Comparison of ENCODE assay signal across 3 cellular contexts in genomic region chr13:20876795-20877194, GRCh38.
TF ChIP-seq lines count a peak whose summit lies in the region.

No MANE protein-coding gene starts in this region.

TF ChIP-seq in A549, 52 proteins besides CTCF, POLR2A, EP300 and RAD21:
- peak; percentile 17 for TF ChIP-seq MAFK (IDR thresholded peaks at IDR 0.05; ENCODE audit: partially characterized antibody)

TF ChIP-seq in IMR-90, 13 proteins besides CTCF, POLR2A, EP300 and RAD21:
- TF ChIP-seq MAFK (IDR thresholded peaks at IDR 0.05; ENCODE audit: low read depth, low read length): peak; percentile 23; the same call in 1 of the 2 replicates

TF ChIP-seq in HepG2, 621 proteins besides CTCF, POLR2A, EP300 and RAD21:
- TF ChIP-seq MAFK (conservative IDR thresholded peaks at IDR 0.05 in 1 of 2, IDR thresholded peaks at IDR 0.05 in 1 of 2; ENCODE audit: low read length in 2 of 2) (peak in 1 of 2 experiments; percentile 34; a peak in 1 of 4 replicates), MAFF (IDR thresholded peaks at IDR 0.05; ENCODE audit: low read depth, low read length) (0 out of 2 replicates have a peak, but pooled peaks have one; percentile 16), NFYC (CRISPR knock-in tag; IDR thresholded peaks at IDR 0.05) (peak; percentile 32; the same call in 1 of the 2 replicates), NFYB (CRISPR knock-in tag; IDR thresholded peaks at IDR 0.05) (peak; percentile 64)
